In genomic region chr15:41512512-41513281, GRCh38 we compare ENCODE assay signal across 8 cellular contexts. TPM values are rescaled to one million over a fixed set of nuclear protein-coding genes. Genes with fewer than 3 reads are reported as not detected.
DNase-seq lines count a peak whose midpoint lies in the region; ATAC-seq and TF ChIP-seq lines count a peak whose summit lies in the region.

No MANE protein-coding gene starts in this region.

- H3K4me2 ChIP-seq in HCT116 (ENCODE audit: low read length): peak overlapping the region; percentile 100

- POLR2A ChIA-PET in A673 (lab: Charles Lee; ENCODE audit: low non-redundant PET): interaction anchor here (0.6 kb wide), 1 partner anchor 67 kb away, joined by 5 read pairs; no protein-coding TSS in a partner anchor
- POLR2A ChIA-PET in HCT116 (lab: Charles Lee): interaction anchor here (1.4 kb wide), 1 partner anchor 20 kb away, joined by 4 read pairs; no protein-coding TSS in a partner anchor

- no peak overlapping the region for H3K27ac ChIP-seq in A673 (ENCODE audit: low read depth, low read length, poor library complexity, severe bottlenecking)
- peak overlapping the region; percentile 52; the same call in 1 of the 2 replicates for H3K27ac ChIP-seq in HCT116 (ENCODE audit: low read depth, low read length)
- H3K27ac ChIP-seq in iPS-20b (ENCODE audit: low read length): no peak overlapping the region

- H3K4me1 ChIP-seq in A673 (ENCODE audit: insufficient read depth, low read length, poor library complexity, severe bottlenecking) (peaks cover 20% of the 10 kb centered on the region), HCT116 (ENCODE audit: control insufficient read depth in 1 of 2, insufficient read depth in 2 of 2, low read length in 2 of 2) (peaks cover 21 to 37% of the 10 kb centered on the region in 2 experiments), iPS-20b (ENCODE audit: insufficient read depth, low read length) (no peaks in the 10 kb centered on the region)

- DNase-seq in A673 (ENCODE audit: low spot score) (peak; percentile 24), HCT116 (ENCODE audit: low read depth, low spot score) (no peak), HK-2 (ENCODE audit: unreplicated experiment) (no peak), NCI-H510A (lab: John Stamatoyannopoulos, UW) (no peak)
- DNase-seq in activated T-helper 1 cell treated with anti-CD3 and anti-CD28 coated beads, Interleukin-12 subunit alpha, Interleukin-12 subunit beta, Interleukin-2, Interleukin-4 antibody, amounts not matched to agents 30 ng/mL and 10 ng/mL and 1 ng/mL, durations not matched to agents 14 hours and 24 hours and 36 hours (ENCODE audit: low spot score): peak; percentile 23
- DNase-seq in stimulated activated effector memory CD8-positive, alpha-beta T cell treated with anti-CD3 and anti-CD28 coated beads, Interleukin-12 subunit alpha, Interleukin-12 subunit beta, amount 100 ng/mL, for 72 hours (ENCODE audit: low spot score in 2 of 2): no peak

- H3K4me3 ChIP-seq in A673 (ENCODE audit: low read depth, low read length, poor library complexity, severe bottlenecking) (peak overlapping the region; percentile 59), HCT116 (replicated peaks in 1 of 2; ENCODE audit: low read depth in 1 of 2, low read length in 2 of 2) (peak overlapping the region; percentile 54 to 79), iPS-20b (ENCODE audit: low read length) (peak overlapping the region; percentile 61; the same call in 1 of the 2 replicates)

- H3K9ac ChIP-seq in HCT116 (ENCODE audit: low read length) (peak overlapping the region; percentile 63), iPS-20b (ENCODE audit: low read depth, low read length) (no peak overlapping the region)

- H3K27me3 Mint-ChIP-seq in activated T-helper 1 cell treated with anti-CD3 and anti-CD28 coated beads, Interleukin-12 subunit alpha, Interleukin-12 subunit beta, Interleukin-2, Interleukin-4 antibody, amounts not matched to agents 30 ng/mL and 10 ng/mL and 1 ng/mL, durations not matched to agents 14 hours and 24 hours and 36 hours (ENCODE audit: insufficient read depth): peaks cover 36% of the 10 kb centered on the region

- no peak overlapping the region for H3K27ac Mint-ChIP-seq in activated T-helper 1 cell treated with anti-CD3 and anti-CD28 coated beads, Interleukin-12 subunit alpha, Interleukin-12 subunit beta, Interleukin-2, Interleukin-4 antibody, amounts not matched to agents 30 ng/mL and 10 ng/mL and 1 ng/mL, durations not matched to agents 14 hours and 24 hours and 36 hours
- peak overlapping the region; percentile 54 for H3K27ac Mint-ChIP-seq in stimulated activated effector memory CD8-positive, alpha-beta T cell treated with anti-CD3 and anti-CD28 coated beads, Interleukin-12 subunit alpha, Interleukin-12 subunit beta, amount 100 ng/mL, for 72 hours

- no peaks in the 10 kb centered on the region for H3K36me3 ChIP-seq in A673 (ENCODE audit: insufficient read depth, low read length, poor library complexity, severe bottlenecking)
- H3K36me3 ChIP-seq in HCT116 (ENCODE audit: control insufficient read depth in 1 of 2, insufficient read depth in 2 of 2, low read length in 2 of 2): peaks cover 0 to 4% of the 10 kb centered on the region in 2 experiments; a peak in 1 of 4 replicates
- H3K36me3 ChIP-seq in iPS-20b (ENCODE audit: insufficient read depth, low read depth, low read length): peaks cover 9% of the 10 kb centered on the region

- CTCF ChIA-PET in A673 (lab: Charles Lee) (interaction anchor here (0.5 kb wide), 1 partner anchor 23 kb away, joined by 6 read pairs; no protein-coding TSS in a partner anchor), HCT116 (lab: Charles Lee) (interaction anchor here (1.0 kb wide), 1 partner anchor 262 kb away, joined by 3 read pairs; the partner anchor contains the start of gene MAPKBP1)

- H4K20me1 ChIP-seq in HCT116 (ENCODE audit: insufficient read depth): no peaks in the 10 kb centered on the region

- intact Hi-C loops in A673 (cut with micrococcal nuclease; ENCODE audit: unreplicated experiment): no loop called here
- intact Hi-C loops in HCT116 (cut with micrococcal nuclease): no loop called here
- intact Hi-C loops in activated T-helper 1 cell treated with anti-CD3 and anti-CD28 coated beads, Interleukin-12 subunit alpha, Interleukin-12 subunit beta, Interleukin-2, Interleukin-4 antibody, amounts not matched to agents 30 ng/mL and 10 ng/mL and 1 ng/mL, durations not matched to agents 14 hours and 24 hours and 36 hours (cut with micrococcal nuclease): loop anchor here (2.0 kb wide), 2 partner anchors 16 to 46 kb away; no protein-coding TSS in a partner anchor

- peak overlapping the region; percentile 66 for H3K4me3 Mint-ChIP-seq in activated T-helper 1 cell treated with anti-CD3 and anti-CD28 coated beads, Interleukin-12 subunit alpha, Interleukin-12 subunit beta, Interleukin-2, Interleukin-4 antibody, amounts not matched to agents 30 ng/mL and 10 ng/mL and 1 ng/mL, durations not matched to agents 14 hours and 24 hours and 36 hours
- peak overlapping the region; percentile 78 for H3K4me3 Mint-ChIP-seq in stimulated activated effector memory CD8-positive, alpha-beta T cell treated with anti-CD3 and anti-CD28 coated beads, Interleukin-12 subunit alpha, Interleukin-12 subunit beta, amount 100 ng/mL, for 72 hours

- peaks cover 24% of the 10 kb centered on the region for H3K4me1 Mint-ChIP-seq in activated T-helper 1 cell treated with anti-CD3 and anti-CD28 coated beads, Interleukin-12 subunit alpha, Interleukin-12 subunit beta, Interleukin-2, Interleukin-4 antibody, amounts not matched to agents 30 ng/mL and 10 ng/mL and 1 ng/mL, durations not matched to agents 14 hours and 24 hours and 36 hours (ENCODE audit: low read depth)
- H3K4me1 Mint-ChIP-seq in stimulated activated effector memory CD8-positive, alpha-beta T cell treated with anti-CD3 and anti-CD28 coated beads, Interleukin-12 subunit alpha, Interleukin-12 subunit beta, amount 100 ng/mL, for 72 hours: peaks cover 28% of the 10 kb centered on the region

- H3K27me3 ChIP-seq in A673 (replicated peaks; ENCODE audit: insufficient read depth, low read depth, low read length, poor library complexity) (peaks cover 11% of the 10 kb centered on the region), HCT116 (ENCODE audit: insufficient read depth, low read length) (no peaks in the 10 kb centered on the region), iPS-20b (ENCODE audit: insufficient read depth, low read length) (peaks cover 70% of the 10 kb centered on the region)

- TF ChIP-seq POLR2A in HCT116 (IDR thresholded peaks at IDR 0.05; ENCODE audit: borderline replicate concordance, extremely low read depth, insufficient read depth, insufficient read length): no peak

- H2AFZ ChIP-seq in HCT116 (ENCODE audit: low read depth, low read length, poor library complexity, severe bottlenecking): peak overlapping the region; percentile 83

- BruUV-seq in A673 (replicated peaks; lab: Mats Ljungman, UMichigan) (no TSS peak), HCT116 (replicated peaks; lab: Mats Ljungman, UMichigan) (no TSS peak)

- TF ChIP-seq CTCF in A673 (conservative IDR thresholded peaks at IDR 0.05; ENCODE audit: low read depth, low read length) (no peak), HCT116 (IDR thresholded peaks at IDR 0.05 in 2 of 3, conservative IDR thresholded peaks at IDR 0.05 in 1 of 3; ENCODE audit: borderline replicate concordance in 1 of 3, insufficient read depth in 1 of 3, low read depth in 2 of 3, low read length in 2 of 3) (no peak)

- no peaks in the 10 kb centered on the region for H3K9me3 Mint-ChIP-seq in activated T-helper 1 cell treated with anti-CD3 and anti-CD28 coated beads, Interleukin-12 subunit alpha, Interleukin-12 subunit beta, Interleukin-2, Interleukin-4 antibody, amounts not matched to agents 30 ng/mL and 10 ng/mL and 1 ng/mL, durations not matched to agents 14 hours and 24 hours and 36 hours
- no peaks in the 10 kb centered on the region for H3K9me3 Mint-ChIP-seq in stimulated activated effector memory CD8-positive, alpha-beta T cell treated with anti-CD3 and anti-CD28 coated beads, Interleukin-12 subunit alpha, Interleukin-12 subunit beta, amount 100 ng/mL, for 72 hours

- peaks cover 12% of the 10 kb centered on the region for H3K36me3 Mint-ChIP-seq in activated T-helper 1 cell treated with anti-CD3 and anti-CD28 coated beads, Interleukin-12 subunit alpha, Interleukin-12 subunit beta, Interleukin-2, Interleukin-4 antibody, amounts not matched to agents 30 ng/mL and 10 ng/mL and 1 ng/mL, durations not matched to agents 14 hours and 24 hours and 36 hours (ENCODE audit: low read depth)
- peaks cover 12% of the 10 kb centered on the region for H3K36me3 Mint-ChIP-seq in stimulated activated effector memory CD8-positive, alpha-beta T cell treated with anti-CD3 and anti-CD28 coated beads, Interleukin-12 subunit alpha, Interleukin-12 subunit beta, amount 100 ng/mL, for 72 hours

- RAD21 ChIA-PET in HCT116 (lab: Charles Lee; ENCODE audit: low non-redundant PET in 1 of 2, low total read pairs in 2 of 2, uncharacterized antibody in 2 of 2, unreplicated experiment in 2 of 2): no interaction called here

- H3K9me2 ChIP-seq in HCT116 (ENCODE audit: insufficient read depth): no peaks in the 10 kb centered on the region

- no peaks in the 10 kb centered on the region for H3K79me2 ChIP-seq in HCT116 (ENCODE audit: insufficient read depth, low read length)

- TF ChIP-seq RAD21 in HCT116 (IDR thresholded peaks at IDR 0.05; ENCODE audit: low read depth): no peak

- H3K9me3 ChIP-seq in A673 (ENCODE audit: low read depth, low read length, poor library complexity, severe bottlenecking) (no peaks in the 10 kb centered on the region), HCT116 (ENCODE audit: control insufficient read depth in 1 of 2, insufficient read depth in 1 of 2, low read depth in 1 of 2, low read length in 2 of 2) (no peaks in the 10 kb centered on the region), iPS-20b (ENCODE audit: insufficient read depth, low read depth, low read length) (no peaks in the 10 kb centered on the region)

- ATAC-seq in HCT116 (peak; percentile 53), GM18870 (IDR thresholded peaks at IDR 0.05; ENCODE audit: unreplicated experiment) (no peak)
- ATAC-seq in stimulated activated effector memory CD8-positive, alpha-beta T cell treated with anti-CD3 and anti-CD28 coated beads, Interleukin-12 subunit alpha, Interleukin-12 subunit beta, amount 100 ng/mL, for 72 hours: peak; percentile 14

RNA-seq across cellular contexts. Expression of gene LTK, which starts 0.9 kb away (rescaled TPM):
- total RNA-seq in A673 (2021) (3.8 and 5.4 TPM in 2 replicates), HCT116 (2021; ENCODE audit: unreplicated experiment) (9.2 TPM)
- 7.0 and 7.5 TPM in 2 replicates for polyA plus RNA-seq in HCT116 (2012)
- total RNA-seq in activated T-helper 1 cell treated with anti-CD3 and anti-CD28 coated beads, Interleukin-12 subunit alpha, Interleukin-12 subunit beta, Interleukin-2, Interleukin-4 antibody, amounts not matched to agents 30 ng/mL and 10 ng/mL and 1 ng/mL, durations not matched to agents 14 hours and 24 hours and 36 hours: 0.13 TPM in 1 of 2 replicates, not detected in the other

RNA-seq across cellular contexts. Expression of gene ITPKA, which starts 19.0 kb away (rescaled TPM):
- total RNA-seq in A673 (2021) (4.3 and 5.6 TPM in 2 replicates), HCT116 (2021; ENCODE audit: unreplicated experiment) (10.8 TPM)
- polyA plus RNA-seq in HCT116 (2012): 12.5 and 17.8 TPM in 2 replicates
- 2.8 and 3.1 TPM in 2 replicates for total RNA-seq in activated T-helper 1 cell treated with anti-CD3 and anti-CD28 coated beads, Interleukin-12 subunit alpha, Interleukin-12 subunit beta, Interleukin-2, Interleukin-4 antibody, amounts not matched to agents 30 ng/mL and 10 ng/mL and 1 ng/mL, durations not matched to agents 14 hours and 24 hours and 36 hours

RNA-seq across cellular contexts. Expression of gene RPAP1, which starts 31.4 kb away (rescaled TPM):
- 68.7 and 69.8 TPM in 2 replicates for total RNA-seq in A673 (2021)
- total RNA-seq in HCT116 (2021; ENCODE audit: unreplicated experiment): 46.4 TPM
- polyA plus RNA-seq in HCT116 (2012): 25.4 and 26.3 TPM in 2 replicates
- total RNA-seq in activated T-helper 1 cell treated with anti-CD3 and anti-CD28 coated beads, Interleukin-12 subunit alpha, Interleukin-12 subunit beta, Interleukin-2, Interleukin-4 antibody, amounts not matched to agents 30 ng/mL and 10 ng/mL and 1 ng/mL, durations not matched to agents 14 hours and 24 hours and 36 hours: 52.4 and 58.1 TPM in 2 replicates

RNA-seq across cellular contexts. Expression of gene TYRO3, which starts 46.3 kb away (rescaled TPM):
- total RNA-seq in A673 (2021) (26.0 and 32.5 TPM in 2 replicates), HCT116 (2021; ENCODE audit: unreplicated experiment) (34.6 TPM)
- 30.0 and 31.6 TPM in 2 replicates for polyA plus RNA-seq in HCT116 (2012)
- 2.6 and 3.0 TPM in 2 replicates for total RNA-seq in activated T-helper 1 cell treated with anti-CD3 and anti-CD28 coated beads, Interleukin-12 subunit alpha, Interleukin-12 subunit beta, Interleukin-2, Interleukin-4 antibody, amounts not matched to agents 30 ng/mL and 10 ng/mL and 1 ng/mL, durations not matched to agents 14 hours and 24 hours and 36 hours

Comparison
In these comparisons a context has a peak if more than half of its experiments do, and no peak if none do; other contexts are left out.
1. DNase-seq: peak in A673 (single experiment) and activated T-helper 1 cell treated with anti-CD3 and anti-CD28 coated beads, Interleukin-12 subunit alpha, Interleukin-12 subunit beta, Interleukin-2, Interleukin-4 antibody, amounts not matched to agents 30 ng/mL and 10 ng/mL and 1 ng/mL, durations not matched to agents 14 hours and 24 hours and 36 hours (single experiment); none in HCT116 (single experiment), stimulated activated effector memory CD8-positive, alpha-beta T cell treated with anti-CD3 and anti-CD28 coated beads, Interleukin-12 subunit alpha, Interleukin-12 subunit beta, amount 100 ng/mL, for 72 hours (0 of 2), HK-2 (single experiment) and NCI-H510A (single experiment).
2. Peak in every context shown above with its lines, with median percentiles within 50 percentile points of each other: H3K4me3 ChIP-seq.